Comparison of ENCODE assay signal across 19 cellular contexts in the genomic region with DNA sequence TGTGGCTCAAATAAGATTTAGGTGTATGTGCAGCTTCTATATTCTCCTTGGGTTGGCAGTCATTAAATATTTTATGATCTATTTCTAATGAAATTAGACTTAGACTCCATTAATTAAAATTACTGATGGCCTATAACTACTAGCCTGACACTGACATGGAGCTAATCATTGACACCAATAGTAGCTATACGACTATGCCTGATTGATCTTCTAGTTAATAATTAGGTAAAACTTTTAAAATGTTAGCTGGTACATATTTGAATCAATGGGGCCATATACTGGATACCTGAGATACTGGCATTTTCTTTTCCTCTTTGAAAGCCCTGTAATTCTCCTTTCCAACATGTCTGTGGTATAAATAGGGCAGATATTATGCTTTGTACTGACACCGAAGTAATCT. TPM values are rescaled to one million over a fixed set of nuclear protein-coding genes. Genes with fewer than 3 reads are reported as not detected.
DNase-seq lines count a peak whose midpoint lies in the region; ATAC-seq, FAIRE-seq and TF ChIP-seq lines count a peak whose summit lies in the region.
"Had no signal": no experiment of that assay in that cellular context is flagged by ENCODE, and none has a peak within 500 bp of the region (broad histone marks: within the 10 kb centered on the region; RNA-seq: fewer than 3 reads in every experiment).

No MANE protein-coding gene starts in this region.

- TF ChIP-seq CTCF in D721Med (IDR thresholded peaks at IDR 0.05; ENCODE audit: insufficient read depth, missing control alignments) (no peak), mucosa of descending colon (IDR thresholded peaks at IDR 0.05) (no peak), right atrium auricular region (IDR thresholded peaks at IDR 0.05) (no peak)

- H3K4me1 ChIP-seq in mucosa of descending colon (ENCODE audit: low read depth) (no peaks in the 10 kb centered on the region), right atrium auricular region (no peaks in the 10 kb centered on the region)
- H3K4me1 ChIP-seq: Caco-2 had no signal

- H3K9me3 ChIP-seq in mucosa of descending colon (no peaks in the 10 kb centered on the region), right atrium auricular region (no peaks in the 10 kb centered on the region)
- H3K9me3 ChIP-seq: Caco-2 had no signal

- H3K36me3 ChIP-seq in mucosa of descending colon (ENCODE audit: low read depth) (no peaks in the 10 kb centered on the region), right atrium auricular region (no peaks in the 10 kb centered on the region)

- no peak overlapping the region for H3K27ac ChIP-seq in right atrium auricular region
- H3K27ac ChIP-seq: 22Rv1 had no signal

- FAIRE-seq in GM18507 (lab: Jason Lieb, UNC) (peak; percentile 39), D721Med (lab: Jason Lieb, UNC) (no peak)

- no peaks in the 10 kb centered on the region for H3K27me3 ChIP-seq in right atrium auricular region

- intact Hi-C loops in mucosa of descending colon (cut with DNase I, micrococcal nuclease) = no loop called here

- no peak overlapping the region for H3K4me3 ChIP-seq in mucosa of descending colon
- no peak overlapping the region for H3K4me3 ChIP-seq in right atrium auricular region

- DNase-seq in GM18507 (ENCODE audit: extremely low spot score, insufficient read length, low read depth) = no peak
- no peak for DNase-seq in D721Med (ENCODE audit: insufficient read length, low spot score)
- no peak for DNase-seq in mucosa of descending colon
- no peak for DNase-seq in SIG-M5 (lab: John Stamatoyannopoulos, UW)
- DNase-seq in right atrium auricular region (ENCODE audit: low spot score) = no peak
- DNase-seq: Caco-2; CD8-positive, alpha-beta memory T cell; DMS53; GF-D8; GOT3; H9; IMR-90; Kasumi-1; KBM-7 had no signal

- peak; percentile 71 for ATAC-seq in GM19467 (IDR thresholded peaks at IDR 0.05; ENCODE audit: unreplicated experiment)
- ATAC-seq in HG02938 (IDR thresholded peaks at IDR 0.05; ENCODE audit: unreplicated experiment) = peak; percentile 65
- peak; percentile 78 for ATAC-seq in HG03378 (IDR thresholded peaks at IDR 0.05; ENCODE audit: unreplicated experiment)
- no peak for ATAC-seq in mucosa of descending colon

RNA-seq across cellular contexts. Expression of a gene that starts 14.4 kb away (rescaled TPM):
- total RNA-seq in mucosa of descending colon (not detected), right atrium auricular region (not detected)
- total RNA-seq: CD8-positive, alpha-beta memory T cell; H9; HT-29; IMR-90 had no signal

RNA-seq across cellular contexts. Expression of a gene that starts 15.6 kb away (rescaled TPM):
- total RNA-seq in mucosa of descending colon (10 to 100 TPM; 67.3 to 96.4 (median 81.6) TPM), right atrium auricular region (100 to 1,000 TPM; 102 to 119 TPM)

RNA-seq across cellular contexts. Expression of a gene that starts 20.6 kb away (rescaled TPM):
- total RNA-seq in mucosa of descending colon (10 to 100 TPM; 25.6 to 38.1 (median 28.0) TPM), right atrium auricular region (10 to 100 TPM in 1 of 2 donors, 1 to 10 TPM in 1; 6.5 to 10.6 TPM)

RNA-seq across cellular contexts. Expression of a gene that starts 41.4 kb away (rescaled TPM):
- total RNA-seq in mucosa of descending colon (1 to 10 TPM; 1.8 to 3.0 (median 2.7) TPM), right atrium auricular region (not detected)

RNA-seq across cellular contexts. Expression of a gene that starts 53.9 kb away (rescaled TPM):
- total RNA-seq in mucosa of descending colon = 1 to 10 TPM; 1.1 to 2.3 (median 2.1) TPM
- under 1 TPM in 1 of 2 donors, not detected in 1; 0.31 TPM for total RNA-seq in right atrium auricular region
